1 cellular context compared by ENCODE assay signal in the genomic region with DNA sequence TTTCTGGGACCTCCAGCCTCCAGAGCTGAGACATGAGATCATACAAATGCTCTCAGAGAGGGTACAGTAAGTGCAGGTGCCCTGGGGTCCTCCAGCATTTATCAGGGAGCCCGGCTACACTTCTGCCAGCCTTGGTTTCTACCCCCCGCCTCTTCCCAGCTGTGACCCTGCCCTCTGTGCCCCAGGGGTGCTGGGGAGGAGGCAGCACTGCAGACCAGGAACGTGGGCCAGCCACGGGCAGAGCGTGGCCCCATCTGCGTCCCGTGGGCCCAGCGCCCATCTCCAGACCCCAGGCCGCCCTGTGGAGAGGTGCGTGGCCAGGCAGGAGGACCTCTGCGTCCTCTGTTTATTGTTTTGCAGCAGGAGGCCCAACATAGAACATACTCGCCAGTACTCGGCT.
TF ChIP-seq lines count a peak whose summit lies in the region.

No MANE protein-coding gene starts in this region.

TF ChIP-seq in GM23338, 12 proteins besides CTCF, POLR2A, EP300 and RAD21 (continued from another document):
- TF ChIP-seq CREB1 (CRISPR knock-in tag; IDR thresholded peaks at IDR 0.05; ENCODE audit: low read depth) (no peak), POLR2AphosphoS5 (IDR thresholded peaks at IDR 0.05; ENCODE audit: low read depth) (no peak), NANOG (IDR thresholded peaks at IDR 0.05; ENCODE audit: borderline replicate concordance) (no peak)
- TF ChIP-seq, protein P1, sequence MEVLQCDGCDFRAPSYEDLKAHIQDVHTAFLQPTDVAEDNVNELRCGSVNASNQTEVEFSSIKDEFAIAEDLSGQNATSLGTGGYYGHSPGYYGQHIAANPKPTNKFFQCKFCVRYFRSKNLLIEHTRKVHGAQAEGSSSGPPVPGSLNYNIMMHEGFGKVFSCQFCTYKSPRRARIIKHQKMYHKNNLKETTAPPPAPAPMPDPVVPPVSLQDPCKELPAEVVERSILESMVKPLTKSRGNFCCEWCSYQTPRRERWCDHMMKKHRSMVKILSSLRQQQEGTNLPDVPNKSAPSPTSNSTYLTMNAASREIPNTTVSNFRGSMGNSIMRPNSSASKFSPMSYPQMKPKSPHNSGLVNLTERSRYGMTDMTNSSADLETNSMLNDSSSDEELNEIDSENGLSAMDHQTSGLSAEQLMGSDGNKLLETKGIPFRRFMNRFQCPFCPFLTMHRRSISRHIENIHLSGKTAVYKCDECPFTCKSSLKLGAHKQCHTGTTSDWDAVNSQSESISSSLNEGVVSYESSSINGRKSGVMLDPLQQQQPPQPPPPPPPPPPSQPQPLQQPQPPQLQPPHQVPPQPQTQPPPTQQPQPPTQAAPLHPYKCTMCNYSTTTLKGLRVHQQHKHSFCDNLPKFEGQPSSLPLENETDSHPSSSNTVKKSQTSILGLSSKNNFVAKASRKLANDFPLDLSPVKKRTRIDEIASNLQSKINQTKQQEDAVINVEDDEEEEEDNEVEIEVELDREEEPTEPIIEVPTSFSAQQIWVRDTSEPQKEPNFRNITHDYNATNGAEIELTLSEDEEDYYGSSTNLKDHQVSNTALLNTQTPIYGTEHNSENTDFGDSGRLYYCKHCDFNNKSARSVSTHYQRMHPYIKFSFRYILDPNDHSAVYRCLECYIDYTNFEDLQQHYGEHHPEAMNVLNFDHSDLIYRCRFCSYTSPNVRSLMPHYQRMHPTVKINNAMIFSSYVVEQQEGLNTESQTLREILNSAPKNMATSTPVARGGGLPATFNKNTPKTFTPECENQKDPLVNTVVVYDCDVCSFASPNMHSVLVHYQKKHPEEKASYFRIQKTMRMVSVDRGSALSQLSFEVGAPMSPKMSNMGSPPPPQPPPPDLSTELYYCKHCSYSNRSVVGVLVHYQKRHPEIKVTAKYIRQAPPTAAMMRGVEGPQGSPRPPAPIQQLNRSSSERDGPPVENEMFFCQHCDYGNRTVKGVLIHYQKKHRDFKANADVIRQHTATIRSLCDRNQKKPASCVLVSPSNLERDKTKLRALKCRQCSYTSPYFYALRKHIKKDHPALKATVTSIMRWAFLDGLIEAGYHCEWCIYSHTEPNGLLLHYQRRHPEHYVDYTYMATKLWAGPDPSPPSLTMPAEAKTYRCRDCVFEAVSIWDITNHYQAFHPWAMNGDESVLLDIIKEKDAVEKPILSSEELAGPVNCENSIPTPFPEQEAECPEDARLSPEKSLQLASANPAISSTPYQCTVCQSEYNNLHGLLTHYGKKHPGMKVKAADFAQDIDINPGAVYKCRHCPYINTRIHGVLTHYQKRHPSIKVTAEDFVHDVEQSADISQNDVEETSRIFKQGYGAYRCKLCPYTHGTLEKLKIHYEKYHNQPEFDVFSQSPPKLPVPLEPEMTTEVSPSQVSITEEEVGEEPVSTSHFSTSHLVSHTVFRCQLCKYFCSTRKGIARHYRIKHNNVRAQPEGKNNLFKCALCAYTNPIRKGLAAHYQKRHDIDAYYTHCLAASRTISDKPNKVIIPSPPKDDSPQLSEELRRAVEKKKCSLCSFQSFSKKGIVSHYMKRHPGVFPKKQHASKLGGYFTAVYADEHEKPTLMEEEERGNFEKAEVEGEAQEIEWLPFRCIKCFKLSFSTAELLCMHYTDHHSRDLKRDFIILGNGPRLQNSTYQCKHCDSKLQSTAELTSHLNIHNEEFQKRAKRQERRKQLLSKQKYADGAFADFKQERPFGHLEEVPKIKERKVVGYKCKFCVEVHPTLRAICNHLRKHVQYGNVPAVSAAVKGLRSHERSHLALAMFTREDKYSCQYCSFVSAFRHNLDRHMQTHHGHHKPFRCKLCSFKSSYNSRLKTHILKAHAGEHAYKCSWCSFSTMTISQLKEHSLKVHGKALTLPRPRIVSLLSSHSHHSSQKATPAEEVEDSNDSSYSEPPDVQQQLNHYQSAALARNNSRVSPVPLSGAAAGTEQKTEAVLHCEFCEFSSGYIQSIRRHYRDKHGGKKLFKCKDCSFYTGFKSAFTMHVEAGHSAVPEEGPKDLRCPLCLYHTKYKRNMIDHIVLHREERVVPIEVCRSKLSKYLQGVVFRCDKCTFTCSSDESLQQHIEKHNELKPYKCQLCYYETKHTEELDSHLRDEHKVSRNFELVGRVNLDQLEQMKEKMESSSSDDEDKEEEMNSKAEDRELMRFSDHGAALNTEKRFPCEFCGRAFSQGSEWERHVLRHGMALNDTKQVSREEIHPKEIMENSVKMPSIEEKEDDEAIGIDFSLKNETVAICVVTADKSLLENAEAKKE (CRISPR knock-in tag; IDR thresholded peaks at IDR 0.05): no peak
